In the genomic region with DNA sequence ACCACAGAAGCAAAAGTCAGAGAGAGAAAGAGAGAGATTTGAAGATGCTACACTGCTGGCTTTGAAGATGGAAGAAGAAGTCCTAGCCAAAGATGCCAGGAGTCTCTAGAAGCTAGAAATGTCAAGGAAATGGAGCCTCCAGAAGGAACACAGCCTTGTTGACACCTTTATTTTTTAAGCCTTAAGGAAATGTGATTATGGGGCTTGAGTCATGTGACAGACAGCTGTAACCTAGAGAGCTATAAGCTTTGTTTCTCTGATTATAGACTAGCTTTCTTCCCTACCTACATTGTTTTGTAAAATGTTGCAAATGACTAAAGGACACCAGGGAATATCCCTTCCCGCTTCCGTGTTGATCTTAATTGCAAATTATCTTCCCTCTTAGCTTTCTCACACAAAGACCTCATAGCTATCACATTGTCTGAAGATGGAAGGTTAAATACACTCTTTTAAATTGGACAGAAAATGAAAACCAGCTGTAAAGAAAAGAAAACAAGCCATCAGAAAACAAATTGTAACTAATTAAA, we compare ENCODE assay signal across 16 cellular contexts.
A peak's percentile ranks its signal among the peaks of the same experiment; 100 is the strongest.
DNase-seq lines count a peak whose midpoint lies in the region; ATAC-seq, FAIRE-seq and TF ChIP-seq lines count a peak whose summit lies in the region.
"Had no signal": no experiment of that assay in that cellular context is flagged by ENCODE, and none has a peak within 500 bp of the region (broad histone marks: within the 10 kb centered on the region; RNA-seq: fewer than 3 reads in every experiment).

No MANE protein-coding gene starts in this region.

- H3K36me3 ChIP-seq in HUES64 (ENCODE audit: insufficient read depth, low read length) (no peaks in the 10 kb centered on the region), H1 (ENCODE audit: control insufficient read depth in 2 of 4, insufficient read depth in 4 of 4, low read length in 3 of 4) (peaks cover 0 to 17% (median 0%) of the 10 kb centered on the region in 4 experiments; a peak in 2 of 8 replicates), neural progenitor cell (no peaks in the 10 kb centered on the region)
- H3K36me3 ChIP-seq: HAP-1 had no signal

- DNase-seq in NCI-H748 (lab: John Stamatoyannopoulos, UW; ENCODE audit: unreplicated experiment) (peak; percentile 63), H1 (ENCODE audit: low read depth in 1 of 2, low spot score in 2 of 2) (no peak), neural progenitor cell (ENCODE audit: low spot score) (no peak), posterior cingulate gyrus (no peak)
- DNase-seq: AML-193, Caco-2, DMS53, KG1, NCI-H2081 treated with DMSO at 0.1 percent for 48 hours, NCI-H226, NCI-H524 treated with DMSO at 0.1 percent for 48 hours had no signal

- no peaks in the 10 kb centered on the region for H3F3A ChIP-seq in neural progenitor cell (ENCODE audit: low read depth)

- intact Hi-C loops in posterior cingulate gyrus (cut with DNase I), result no loop called here

- H4K5ac ChIP-seq in H1 (ENCODE audit: insufficient read length, low read depth, low read length), result no peak overlapping the region

- no peak overlapping the region; the same call in 1 of the 2 replicates for H2BK5ac ChIP-seq in H1 (ENCODE audit: low read depth, low read length)

- no peaks in the 10 kb centered on the region for H3K36me3 Mint-ChIP-seq in neural progenitor cell
- H3K36me3 Mint-ChIP-seq: CD14-positive monocyte had no signal

- H3K27ac ChIP-seq in HUES64 (ENCODE audit: low read depth, low read length) (peak overlapping the region; percentile 62; the same call in 1 of the 2 replicates), H1 (ENCODE audit: low read depth, low read length) (peak overlapping the region; percentile 51; the same call in 1 of the 2 replicates), neural progenitor cell (no peak overlapping the region)

- no peak overlapping the region for H2AFZ ChIP-seq in H1 (ENCODE audit: low read length)
- H2AFZ ChIP-seq in neural progenitor cell (replicated peaks), result peak overlapping the region; percentile 64

- no peaks in the 10 kb centered on the region for H3K79me1 ChIP-seq in H1 (ENCODE audit: low read depth, low read length)

- POLR2A ChIA-PET in H1 (lab: Charles Lee; ENCODE audit: partially characterized antibody), result no interaction called here

- CTCF ChIA-PET in H1 (lab: Charles Lee; ENCODE audit: partially characterized antibody), result interaction anchor here (0.7 to 2.2 kb wide), 6 partner anchors 10 to 1033 kb away, joined by 3 to 9 read pairs (median 3); no protein-coding TSS in a partner anchor

- peak overlapping the region; percentile 73 for H4K91ac ChIP-seq in H1 (replicated peaks; ENCODE audit: insufficient read length, low read length)

- H2BK20ac ChIP-seq in H1 (ENCODE audit: low read length), result no peak overlapping the region

- H3K23me2 ChIP-seq in H1 (ENCODE audit: low read depth, low read length), result no peaks in the 10 kb centered on the region

- H3K79me2 ChIP-seq in H1 (ENCODE audit: control insufficient read depth in 1 of 2, insufficient read depth in 2 of 2, low read length in 2 of 2), result no peaks in the 10 kb centered on the region
- H3K79me2 ChIP-seq in neural progenitor cell (ENCODE audit: low read depth), result no peaks in the 10 kb centered on the region

- no peak overlapping the region for H3K18ac ChIP-seq in H1 (ENCODE audit: extremely low read depth, low read length)

- 17% methylated on average over 2 of the region's 2 CpGs for WGBS in HUES64
- 13% methylated on average over 2 of the region's 2 CpGs; no CpG with 5 or more reads in 1 of the 2 experiments for WGBS in H1 (ENCODE audit: extremely low coverage in 1 of 2, insufficient coverage in 1 of 2, insufficient read length in 1 of 2, insufficient replicate concordance in 2 of 2, low coverage in 1 of 2, low lambda C conversion rate in 2 of 2, missing lambda C conversion rate in 1 of 2), 2 experiments

- no peak for TF ChIP-seq RAD21 in H1 (IDR thresholded peaks at IDR 0.05 in 1 of 2, conservative IDR thresholded peaks at IDR 0.05 in 1 of 2; ENCODE audit: low read depth in 2 of 2, low read length in 2 of 2)

- TF ChIP-seq POLR2A in H1 (IDR thresholded peaks at IDR 0.05; ENCODE audit: control extremely low read depth in 1 of 2, low read depth in 2 of 2, low read length in 2 of 2), result no peak

- FAIRE-seq in H1 (lab: Jason Lieb, UNC), result peak; percentile 7

- H4K8ac ChIP-seq in H1 (ENCODE audit: extremely low read depth, insufficient read depth, low read length), result no peak overlapping the region

- peak overlapping the region in 1 of 2 experiments; percentile 19; a peak in 1 of 4 replicates for H3K4me2 ChIP-seq in H1 (ENCODE audit: insufficient read depth in 1 of 2, low read depth in 2 of 2, low read length in 2 of 2)
- no peak overlapping the region for H3K4me2 ChIP-seq in neural progenitor cell

- peaks cover 6% of the 10 kb centered on the region for H3K27me3 Mint-ChIP-seq in neural progenitor cell (ENCODE audit: insufficient read depth, low read depth)

- H3K27me3 ChIP-seq in HUES64 (ENCODE audit: insufficient read depth, low read length) (no peaks in the 10 kb centered on the region), H1 (replicated peaks in 1 of 4; ENCODE audit: control insufficient read depth in 3 of 4, extremely low read depth in 1 of 4, insufficient read depth in 3 of 4, low read length in 3 of 4) (no peaks in the 10 kb centered on the region), neural progenitor cell (no peaks in the 10 kb centered on the region)

- ATAC-seq in HG02610 (IDR thresholded peaks at IDR 0.05; ENCODE audit: unreplicated experiment) (no peak), HG02623 (IDR thresholded peaks at IDR 0.05; ENCODE audit: unreplicated experiment) (no peak)

- H2BK15ac ChIP-seq in H1 (ENCODE audit: low read length), result no peak overlapping the region

- no peak overlapping the region for H3K27ac Mint-ChIP-seq in neural progenitor cell
- H3K27ac Mint-ChIP-seq: CD14-positive monocyte had no signal

- H3K4me1 Mint-ChIP-seq in neural progenitor cell, result peaks cover 7% of the 10 kb centered on the region
- H3K4me1 Mint-ChIP-seq: CD14-positive monocyte had no signal

- no peak overlapping the region for H2BK12ac ChIP-seq in H1 (ENCODE audit: low read depth, low read length)

- TF ChIP-seq CTCF in H1 (IDR thresholded peaks at IDR 0.05; ENCODE audit: control extremely low read depth in 1 of 3, insufficient read depth in 1 of 3, low read depth in 1 of 3, low read length in 3 of 3) (no peak), neural progenitor cell (IDR thresholded peaks at IDR 0.05) (no peak)

- H3K4me1 ChIP-seq in HUES64 (ENCODE audit: insufficient read depth, low read length), result no peaks in the 10 kb centered on the region; the same call in 1 of the 2 replicates
- peaks cover 0 to 4% (median 0%) of the 10 kb centered on the region in 4 experiments; a peak in 1 of 7 replicates for H3K4me1 ChIP-seq in H1 (replicated peaks in 1 of 4; ENCODE audit: control insufficient read depth in 3 of 4, insufficient read depth in 4 of 4, low read length in 3 of 4)
- H3K4me1 ChIP-seq in neural progenitor cell, result no peaks in the 10 kb centered on the region
- H3K4me1 ChIP-seq: Caco-2, HAP-1 had no signal

- H3K4me3 ChIP-seq in HUES64 (ENCODE audit: low read length) (no peak overlapping the region), H1 (ENCODE audit: extremely low read depth in 1 of 4, insufficient read depth in 2 of 4, low read depth in 3 of 4, low read length in 4 of 4) (no peak overlapping the region; a peak in 1 of 8 replicates), neural progenitor cell (no peak overlapping the region)
- H3K4me3 ChIP-seq: HAP-1 had no signal

- H3K14ac ChIP-seq in H1 (ENCODE audit: insufficient read length), result no peak overlapping the region

- H3K9me3 ChIP-seq in HUES64 (ENCODE audit: insufficient read depth, low read depth, low read length) (peaks cover 22% of the 10 kb centered on the region), H1 (ENCODE audit: insufficient read depth in 2 of 2, low read depth in 1 of 2, low read length in 1 of 2) (peaks cover 17 to 38% of the 10 kb centered on the region in 2 experiments), neural progenitor cell (ENCODE audit: low read depth) (no peaks in the 10 kb centered on the region)
- H3K9me3 ChIP-seq: Caco-2, HAP-1 had no signal

- peaks cover 19% of the 10 kb centered on the region for H3K9me3 Mint-ChIP-seq in neural progenitor cell

- no peak overlapping the region for H3K4ac ChIP-seq in H1 (replicated peaks; ENCODE audit: insufficient read length, low read depth, low read length)

- H3K23ac ChIP-seq in H1 (ENCODE audit: insufficient read length), result no peak overlapping the region

- H3K4me3 Mint-ChIP-seq in neural progenitor cell, result no peak overlapping the region
- H3K4me3 Mint-ChIP-seq: CD14-positive monocyte had no signal

- H2BK120ac ChIP-seq in H1 (replicated peaks; ENCODE audit: low read depth, low read length), result peak overlapping the region; percentile 74

- no peak for TF ChIP-seq EP300 in H1 (IDR thresholded peaks at IDR 0.05; ENCODE audit: borderline replicate concordance in 1 of 2, low read depth in 2 of 2, low read length in 2 of 2)

- H2AK5ac ChIP-seq in H1 (ENCODE audit: low read depth, low read length), result no peak overlapping the region

- no peak overlapping the region for H3K9ac ChIP-seq in HUES64 (ENCODE audit: low read depth, low read length)
- no peak overlapping the region for H3K9ac ChIP-seq in H1 (replicated peaks in 1 of 4; ENCODE audit: extremely low read depth in 1 of 4, low read depth in 3 of 4, low read length in 3 of 4)
- no peak overlapping the region for H3K9ac ChIP-seq in neural progenitor cell

- no peak overlapping the region for H3K56ac ChIP-seq in H1 (replicated peaks; ENCODE audit: insufficient read length, low read depth, low read length)

- H4K20me1 ChIP-seq in H1 (replicated peaks in 1 of 2; ENCODE audit: control insufficient read depth in 1 of 2, insufficient read depth in 2 of 2, low read length in 2 of 2) (no peaks in the 10 kb centered on the region), neural progenitor cell (ENCODE audit: low read depth) (no peaks in the 10 kb centered on the region)

TF ChIP-seq in H1, 55 proteins besides CTCF, POLR2A, EP300 and RAD21 (continues in another document):
- no peak for TF ChIP-seq TAF7 (optimal IDR thresholded peaks at IDR 0.05; ENCODE audit: borderline replicate concordance, low read depth, low read length)
- TF ChIP-seq KDM1A (IDR thresholded peaks at IDR 0.05; ENCODE audit: borderline replicate concordance, low read length), result no peak
- TF ChIP-seq KDM5A (IDR thresholded peaks at IDR 0.05; ENCODE audit: low read length), result no peak
- TF ChIP-seq CTBP2 (IDR thresholded peaks at IDR 0.05; ENCODE audit: borderline replicate concordance, insufficient read depth, insufficient read length, low read length), result no peak
